15 cellular contexts compared by ENCODE assay signal in the genomic region with DNA sequence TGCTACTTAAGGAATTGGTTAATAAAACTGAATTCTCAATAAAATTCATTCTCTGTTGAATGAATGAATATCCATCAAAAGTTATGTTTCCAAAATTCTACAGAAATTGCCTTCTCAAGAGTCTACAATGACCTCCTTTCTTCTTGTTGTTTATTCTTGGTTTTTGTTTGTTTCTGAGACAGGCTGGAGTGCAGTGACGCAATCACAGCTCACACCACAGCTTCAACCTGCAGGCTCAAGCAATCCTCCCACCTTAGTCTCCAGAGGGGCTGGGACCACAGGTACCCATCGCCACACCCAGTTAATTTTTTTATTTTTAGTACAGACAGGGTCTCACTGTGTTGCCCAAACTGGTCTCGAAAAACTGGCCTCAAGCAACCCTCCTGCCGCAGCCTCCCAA.
DNase-seq lines count a peak whose midpoint lies in the region; ATAC-seq and TF ChIP-seq lines count a peak whose summit lies in the region.
"Had no signal": no experiment of that assay in that cellular context is flagged by ENCODE, and none has a peak within 500 bp of the region (broad histone marks: within the 10 kb centered on the region; RNA-seq: fewer than 3 reads in every experiment).

No MANE protein-coding gene starts in this region.

- H3K4me1 ChIP-seq in H9 (ENCODE audit: insufficient read depth, low read length), result peaks cover 4% of the 10 kb centered on the region; the same call in 1 of the 2 replicates
- no peaks in the 10 kb centered on the region for H3K4me1 ChIP-seq in HCT116 (ENCODE audit: control insufficient read depth in 1 of 2, insufficient read depth in 2 of 2, low read length in 2 of 2)

- TF ChIP-seq POLR2A in HCT116 (IDR thresholded peaks at IDR 0.05; ENCODE audit: borderline replicate concordance, extremely low read depth, insufficient read depth, insufficient read length), result no peak

- H3K9ac ChIP-seq in H9 (ENCODE audit: extremely low read depth, insufficient read length, low read length) (no peak overlapping the region), HCT116 (ENCODE audit: low read length) (no peak overlapping the region)

- H2AFZ ChIP-seq in H9 (ENCODE audit: low read length) (no peak overlapping the region), HCT116 (ENCODE audit: low read depth, low read length, poor library complexity, severe bottlenecking) (no peak overlapping the region)

- H3K27ac Mint-ChIP-seq in H9 (peak overlapping the region in 2 of 3 experiments; percentile 37 to 70; a peak in 3 of 7 replicates), glutamatergic neuron (ENCODE audit: unreplicated experiment) (peak overlapping the region; percentile 28)
- H3K27ac Mint-ChIP-seq: CD4-positive, alpha-beta T cell; HFFc6 had no signal

- WGBS in H9 (ENCODE audit: extremely low coverage, insufficient read length, low lambda C conversion rate), result no CpG with 5 or more reads among the region's 4 CpGs

- RAD21 ChIA-PET in HCT116 (lab: Charles Lee; ENCODE audit: low non-redundant PET in 1 of 2, low total read pairs in 2 of 2, uncharacterized antibody in 2 of 2, unreplicated experiment in 2 of 2), result no interaction called here

- no peak overlapping the region for H3K4me3 ChIP-seq in HCT116 (replicated peaks in 1 of 2; ENCODE audit: low read depth in 1 of 2, low read length in 2 of 2)

- H2BK12ac ChIP-seq in H9 (ENCODE audit: insufficient read length, low read depth, low read length), result no peak overlapping the region

- no peak overlapping the region for H2AK5ac ChIP-seq in H9 (ENCODE audit: insufficient read length, low read length)

- H3K79me2 ChIP-seq in H9 (ENCODE audit: insufficient read depth, low read length), result no peaks in the 10 kb centered on the region
- peaks cover 6% of the 10 kb centered on the region; the same call in 1 of the 2 replicates for H3K79me2 ChIP-seq in HCT116 (ENCODE audit: insufficient read depth, low read length)

- H3K27me3 Mint-ChIP-seq in H9 (ENCODE audit: low read depth) (no peaks in the 10 kb centered on the region), glutamatergic neuron (ENCODE audit: unreplicated experiment) (peaks cover 5% of the 10 kb centered on the region)
- H3K27me3 Mint-ChIP-seq: CD4-positive, alpha-beta T cell had no signal

- H3K27me3 ChIP-seq in H9 (ENCODE audit: insufficient read depth, low read length) (no peaks in the 10 kb centered on the region; the same call in 1 of the 2 replicates), HCT116 (ENCODE audit: insufficient read depth, low read length) (no peaks in the 10 kb centered on the region)

- ATAC-seq in HCT116 (no peak), GM18520 (IDR thresholded peaks at IDR 0.05; ENCODE audit: unreplicated experiment) (no peak)

- H2BK20ac ChIP-seq in H9 (ENCODE audit: low read depth, low read length, poor library complexity, severe bottlenecking), result no peak overlapping the region

- H3K14ac ChIP-seq in H9 (ENCODE audit: insufficient read depth, low read length), result no peak overlapping the region

- peaks cover 13 to 18% of the 10 kb centered on the region in 2 experiments for H3K4me1 Mint-ChIP-seq in H9
- peaks cover 49% of the 10 kb centered on the region for H3K4me1 Mint-ChIP-seq in glutamatergic neuron (ENCODE audit: low read depth, unreplicated experiment)

- H4K20me1 ChIP-seq in H9 (ENCODE audit: control insufficient read depth, insufficient read depth, insufficient read length), result no peaks in the 10 kb centered on the region
- H4K20me1 ChIP-seq in HCT116 (ENCODE audit: insufficient read depth), result no peaks in the 10 kb centered on the region

- no peak overlapping the region for H3K18ac ChIP-seq in H9 (ENCODE audit: insufficient read length, low read depth, low read length)

- BruUV-seq in HCT116 (replicated peaks; lab: Mats Ljungman, UMichigan), result TSS peak; percentile 3

- no peak overlapping the region for H4K5ac ChIP-seq in H9 (ENCODE audit: insufficient read length, low read depth, low read length)

- H3K9me3 Mint-ChIP-seq in H9 (no peaks in the 10 kb centered on the region), glutamatergic neuron (ENCODE audit: unreplicated experiment) (peaks cover 4% of the 10 kb centered on the region)
- H3K9me3 Mint-ChIP-seq: CD4-positive, alpha-beta T cell; HFFc6 had no signal

- no peak overlapping the region for H2BK15ac ChIP-seq in H9 (ENCODE audit: low read depth, low read length)

- H3K9me3 ChIP-seq in H9 (ENCODE audit: control insufficient read depth, low read depth, low read length) (no peaks in the 10 kb centered on the region), HCT116 (ENCODE audit: control insufficient read depth in 1 of 2, insufficient read depth in 1 of 2, low read depth in 1 of 2, low read length in 2 of 2) (no peaks in the 10 kb centered on the region)
- H3K9me3 ChIP-seq: Caco-2 had no signal

- H4K91ac ChIP-seq in H9 (ENCODE audit: insufficient read length, low read depth, low read length), result no peak overlapping the region

- H2BK120ac ChIP-seq in H9 (ENCODE audit: low read depth, low read length, poor library complexity, severe bottlenecking), result no peak overlapping the region

- H3K56ac ChIP-seq in H9 (ENCODE audit: insufficient read length, low read depth, low read length), result no peak overlapping the region

- DNase-seq in H9 (no peak), HCT116 (ENCODE audit: low read depth, low spot score) (no peak), amniotic epithelial cell (ENCODE audit: low read depth) (peak; percentile 3), glutamatergic neuron (no peak), Ammon's horn (ENCODE audit: low spot score) (no peak), NOMO-1 treated with dmso at 0.1 percent for 144 hours (lab: John Stamatoyannopoulos, UW; ENCODE audit: unreplicated experiment) (no peak), cerebellar cortex (ENCODE audit: low spot score) (no peak)
- DNase-seq: ACHN; Caco-2; CD4-positive, alpha-beta T cell; HCEC 1CT; HFFc6 had no signal

- no peaks in the 10 kb centered on the region for H3K79me1 ChIP-seq in H9 (ENCODE audit: insufficient read depth, low read depth, low read length, poor library complexity, severe bottlenecking)

- H3K9me2 ChIP-seq in HCT116 (ENCODE audit: insufficient read depth), result no peaks in the 10 kb centered on the region

- POLR2A ChIA-PET in HCT116 (lab: Charles Lee), result no interaction called here

- no peak overlapping the region for H3K27ac ChIP-seq in H9 (ENCODE audit: insufficient read length, low read depth, low read length)
- H3K27ac ChIP-seq in HCT116 (ENCODE audit: low read depth, low read length), result no peak overlapping the region
- H3K27ac ChIP-seq: C4-2B, HL-60 had no signal

- H3T11ph ChIP-seq in H9 (ENCODE audit: low read length), result no peak overlapping the region

- H3K23me2 ChIP-seq in H9 (ENCODE audit: insufficient read length, low read depth, low read length, poor library complexity, severe bottlenecking), result no peaks in the 10 kb centered on the region

- no peak for TF ChIP-seq RAD21 in HCT116 (IDR thresholded peaks at IDR 0.05; ENCODE audit: low read depth)

- H3K23ac ChIP-seq in H9 (ENCODE audit: insufficient read length, low read depth, low read length), result no peak overlapping the region

- CTCF ChIA-PET in HCT116 (lab: Charles Lee), result no interaction called here

- H3K4me2 ChIP-seq in H9 (ENCODE audit: insufficient read depth, insufficient read length, low read length) (no peak overlapping the region), HCT116 (ENCODE audit: low read length) (no peak overlapping the region)

- H2BK5ac ChIP-seq in H9 (ENCODE audit: insufficient read length, low read length), result no peak overlapping the region

- H3K36me3 Mint-ChIP-seq in H9 (ENCODE audit: insufficient read depth in 1 of 3, low read depth in 3 of 3) (peaks cover under 1 to 6% (median under 1%) of the 10 kb centered on the region in 3 experiments; a peak in 5 of 7 replicates), glutamatergic neuron (ENCODE audit: unreplicated experiment) (no peaks in the 10 kb centered on the region)

- no peak overlapping the region for H4K8ac ChIP-seq in H9 (replicated peaks; ENCODE audit: insufficient read length, low read depth, low read length)

- TF ChIP-seq CTCF in H9 (conservative IDR thresholded peaks at IDR 0.05) (no peak), HCT116 (IDR thresholded peaks at IDR 0.05 in 2 of 3, conservative IDR thresholded peaks at IDR 0.05 in 1 of 3; ENCODE audit: borderline replicate concordance in 1 of 3, insufficient read depth in 1 of 3, low read depth in 2 of 3, low read length in 2 of 3) (no peak), glutamatergic neuron (IDR thresholded peaks at IDR 0.05; ENCODE audit: partially characterized antibody, unreplicated experiment) (no peak)

- H3K36me3 ChIP-seq in HCT116 (ENCODE audit: control insufficient read depth in 1 of 2, insufficient read depth in 2 of 2, low read length in 2 of 2), result no peaks in the 10 kb centered on the region

- H3K4me3 Mint-ChIP-seq in H9, result no peak overlapping the region
- no peak overlapping the region for H3K4me3 Mint-ChIP-seq in glutamatergic neuron (ENCODE audit: unreplicated experiment)
- H3K4me3 Mint-ChIP-seq: CD4-positive, alpha-beta T cell; HFFc6 had no signal

- H3K4ac ChIP-seq in H9 (ENCODE audit: low read depth, low read length), result no peak overlapping the region

- intact Hi-C loops in HCT116 (cut with micrococcal nuclease), result no loop called here

TF ChIP-seq in HCT116, 20 proteins besides CTCF, POLR2A, EP300 and RAD21 (continues in another document):
- TF ChIP-seq ZNF274 (IDR thresholded peaks at IDR 0.05; ENCODE audit: low read depth, low read length), result no peak
- TF ChIP-seq, protein P1, sequence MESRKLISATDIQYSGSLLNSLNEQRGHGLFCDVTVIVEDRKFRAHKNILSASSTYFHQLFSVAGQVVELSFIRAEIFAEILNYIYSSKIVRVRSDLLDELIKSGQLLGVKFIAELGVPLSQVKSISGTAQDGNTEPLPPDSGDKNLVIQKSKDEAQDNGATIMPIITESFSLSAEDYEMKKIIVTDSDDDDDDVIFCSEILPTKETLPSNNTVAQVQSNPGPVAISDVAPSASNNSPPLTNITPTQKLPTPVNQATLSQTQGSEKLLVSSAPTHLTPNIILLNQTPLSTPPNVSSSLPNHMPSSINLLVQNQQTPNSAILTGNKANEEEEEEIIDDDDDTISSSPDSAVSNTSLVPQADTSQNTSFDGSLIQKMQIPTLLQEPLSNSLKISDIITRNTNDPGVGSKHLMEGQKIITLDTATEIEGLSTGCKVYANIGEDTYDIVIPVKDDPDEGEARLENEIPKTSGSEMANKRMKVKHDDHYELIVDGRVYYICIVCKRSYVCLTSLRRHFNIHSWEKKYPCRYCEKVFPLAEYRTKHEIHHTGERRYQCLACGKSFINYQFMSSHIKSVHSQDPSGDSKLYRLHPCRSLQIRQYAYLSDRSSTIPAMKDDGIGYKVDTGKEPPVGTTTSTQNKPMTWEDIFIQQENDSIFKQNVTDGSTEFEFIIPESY (IDR thresholded peaks at IDR 0.05; ENCODE audit: extremely low read depth, insufficient replicate concordance, low read length), result no peak
- TF ChIP-seq SIN3A (IDR thresholded peaks at IDR 0.05; ENCODE audit: low read depth), result no peak
- TF ChIP-seq, protein P2, sequence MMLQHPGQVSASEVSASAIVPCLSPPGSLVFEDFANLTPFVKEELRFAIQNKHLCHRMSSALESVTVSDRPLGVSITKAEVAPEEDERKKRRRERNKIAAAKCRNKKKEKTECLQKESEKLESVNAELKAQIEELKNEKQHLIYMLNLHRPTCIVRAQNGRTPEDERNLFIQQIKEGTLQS (IDR thresholded peaks at IDR 0.05), result no peak
- no peak for TF ChIP-seq EZH2phosphoT487 (IDR thresholded peaks at IDR 0.05; ENCODE audit: borderline replicate concordance)
- TF ChIP-seq ELF1 (IDR thresholded peaks at IDR 0.05; ENCODE audit: borderline replicate concordance, low read depth), result no peak
